10 cellular contexts compared by ENCODE assay signal in genomic region chr10:17217661-17218306, GRCh38. TPM values are rescaled to one million over a fixed set of nuclear protein-coding genes. Genes with fewer than 3 reads are reported as not detected.
A peak's percentile ranks its signal among the peaks of the same experiment; 100 is the strongest.
DNase-seq lines count a peak whose midpoint lies in the region; ATAC-seq and TF ChIP-seq lines count a peak whose summit lies in the region.
"Had no signal": no experiment of that assay in that cellular context is flagged by ENCODE, and none has a peak within 500 bp of the region (broad histone marks: within the 10 kb centered on the region; RNA-seq: fewer than 3 reads in every experiment).

No MANE protein-coding gene starts in this region.

- intact Hi-C loops in mammary epithelial cell (cut with micrococcal nuclease), result no loop called here

- H3K9ac ChIP-seq in mammary epithelial cell (ENCODE audit: insufficient read depth, low read length), result no peak overlapping the region

- H3K79me2 ChIP-seq in mammary epithelial cell (ENCODE audit: insufficient read depth, low read length) (peaks cover 6% of the 10 kb centered on the region), osteoblast (ENCODE audit: insufficient read depth, low read length) (peaks cover 2% of the 10 kb centered on the region)

- BruUV-seq in mammary epithelial cell (replicated peaks; lab: Mats Ljungman, UMichigan), result no TSS peak

- peak overlapping the region; percentile 100 for H3K27ac ChIP-seq in mammary epithelial cell (ENCODE audit: insufficient read depth, low read depth, low read length)
- peak overlapping the region; percentile 98 for H3K27ac ChIP-seq in osteoblast (ENCODE audit: low read depth, low read length)

- in situ Hi-C loops in mammary epithelial cell (cut with MboI; ENCODE audit: low sequenced_read_pairs in 2 of 2), result no loop called here

- H4K20me1 ChIP-seq in mammary epithelial cell (ENCODE audit: insufficient read depth, low read length) (no peaks in the 10 kb centered on the region), osteoblast (ENCODE audit: insufficient read depth, low read length) (no peaks in the 10 kb centered on the region)

- ATAC-seq in HG03135 (IDR thresholded peaks at IDR 0.05; ENCODE audit: unreplicated experiment) (no peak), HG03520 (IDR thresholded peaks at IDR 0.05; ENCODE audit: unreplicated experiment) (no peak), GM19035 (IDR thresholded peaks at IDR 0.05; ENCODE audit: unreplicated experiment) (no peak)

- CTCF ChIA-PET in mammary epithelial cell (lab: Charles Lee; ENCODE audit: low non-redundant PET), result no interaction called here

- H3K4me2 ChIP-seq in mammary epithelial cell (ENCODE audit: insufficient read depth, low read depth, low read length), result no peak overlapping the region
- peak overlapping the region; percentile 63 for H3K4me2 ChIP-seq in osteoblast (ENCODE audit: insufficient read depth, low read length)

- dilution Hi-C loops in mammary epithelial cell (cut with HindIII; ENCODE audit: low sequenced_read_pairs), result no loop called here

- H3K4me1 ChIP-seq in mammary epithelial cell (ENCODE audit: insufficient read depth, low read length) (peaks cover 43% of the 10 kb centered on the region), osteoblast (ENCODE audit: insufficient read depth, low read length) (peaks cover 74% of the 10 kb centered on the region)

- H3K27me3 ChIP-seq in mammary epithelial cell (ENCODE audit: insufficient read depth, low read length) (no peaks in the 10 kb centered on the region), osteoblast (ENCODE audit: insufficient read depth, low read length) (no peaks in the 10 kb centered on the region)
- H3K27me3 ChIP-seq: dorsolateral prefrontal cortex had no signal

- DNase-seq in CD1c-positive myeloid dendritic cell (ENCODE audit: extremely low spot score) (peak; percentile 35), M059J (ENCODE audit: low read depth) (peak; percentile 85), mammary epithelial cell (peak; percentile 75), osteoblast (ENCODE audit: insufficient read length, low spot score, missing footprints) (peak; percentile 75)
- no peak for DNase-seq in effector CD4-positive, alpha-beta T cell
- DNase-seq: dorsolateral prefrontal cortex, NCI-H1930 had no signal

- H2AFZ ChIP-seq in mammary epithelial cell (ENCODE audit: low read depth, low read length), result no peak overlapping the region
- no peak overlapping the region for H2AFZ ChIP-seq in osteoblast (ENCODE audit: low read length)

- no peaks in the 10 kb centered on the region for H3K36me3 ChIP-seq in mammary epithelial cell (ENCODE audit: insufficient read depth, low read length)
- no peaks in the 10 kb centered on the region for H3K36me3 ChIP-seq in osteoblast (ENCODE audit: insufficient read depth, low read length)

- TF ChIP-seq CTCF in mammary epithelial cell (conservative IDR thresholded peaks at IDR 0.05 in 1 of 2, IDR thresholded peaks at IDR 0.05 in 1 of 2; ENCODE audit: extremely low read depth in 1 of 2, insufficient read depth in 1 of 2, low read depth in 1 of 2, low read length in 2 of 2) (no peak), osteoblast (IDR thresholded peaks at IDR 0.05; ENCODE audit: extremely low read depth, low read depth, low read length) (no peak)

- no peak overlapping the region for H3K4me3 ChIP-seq in mammary epithelial cell (replicated peaks in 1 of 3; ENCODE audit: insufficient read depth in 1 of 3, low read depth in 2 of 3, low read length in 3 of 3)
- peak overlapping the region; percentile 10 for H3K4me3 ChIP-seq in osteoblast (ENCODE audit: insufficient read depth, low read length)
- H3K4me3 ChIP-seq: dorsolateral prefrontal cortex had no signal

- 100% methylated on average over 2 of the region's 2 CpGs for WGBS in mammary epithelial cell (ENCODE audit: low coverage, missing lambda C conversion rate)

- H3K9me3 ChIP-seq in mammary epithelial cell (replicated peaks; ENCODE audit: insufficient read depth, low read length) (no peaks in the 10 kb centered on the region), osteoblast (ENCODE audit: low read depth, low read length) (no peaks in the 10 kb centered on the region)

RNA-seq across cellular contexts. Expression of gene VIM, which starts 10.3 kb away (rescaled TPM):
- 2,499 and 3,150 TPM in 2 replicates for total RNA-seq in M059J (2014; rRNA removed; shearing (Covaris generic))
- total RNA-seq in mammary epithelial cell (1,000 to 10,000 TPM; 1,327 to 1,978 TPM), osteoblast (10,072 and 10,643 TPM in 2 replicates)
- polyA plus RNA-seq in mammary epithelial cell, result 1,682 TPM
- 2,334 TPM for polyA minus RNA-seq in mammary epithelial cell

RNA-seq across cellular contexts. Expression of gene TRDMT1, which starts 16.3 kb away (rescaled TPM):
- 2.6 and 3.3 TPM in 2 replicates for total RNA-seq in M059J (2014; rRNA removed; shearing (Covaris generic))
- 1 to 10 TPM; 3.5 to 6.2 TPM for total RNA-seq in mammary epithelial cell
- polyA plus RNA-seq in mammary epithelial cell, result 2.4 TPM
- 0.26 TPM for polyA minus RNA-seq in mammary epithelial cell
- 7.1 and 7.6 TPM in 2 replicates for total RNA-seq in osteoblast
